Comparison of ENCODE assay signal across 18 cellular contexts in the genomic region with DNA sequence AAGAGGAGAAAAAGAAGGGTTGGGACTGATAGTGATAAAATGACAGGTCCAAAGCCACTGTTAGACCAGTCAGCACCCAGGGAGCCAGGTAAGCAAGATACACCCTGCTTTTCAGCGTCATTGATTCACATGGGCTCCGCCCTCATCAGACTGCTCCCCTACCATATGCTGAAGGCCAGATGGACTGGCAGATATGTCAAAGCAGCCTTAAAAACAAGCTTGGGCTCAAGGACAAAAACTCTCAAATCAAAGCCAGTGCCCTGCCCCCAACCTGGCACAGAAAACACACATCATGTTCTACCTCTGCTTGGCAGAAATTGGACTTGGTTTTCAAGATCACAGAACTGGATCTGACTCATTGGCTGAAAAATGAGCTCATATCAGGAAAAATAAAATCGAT. TPM values are rescaled to one million over a fixed set of nuclear protein-coding genes. Genes with fewer than 3 reads are reported as not detected.
DNase-seq lines count a peak whose midpoint lies in the region; ATAC-seq, FAIRE-seq and TF ChIP-seq lines count a peak whose summit lies in the region.
"Had no signal": no experiment of that assay in that cellular context is flagged by ENCODE, and none has a peak within 500 bp of the region (broad histone marks: within the 10 kb centered on the region; RNA-seq: fewer than 3 reads in every experiment).

No MANE protein-coding gene starts in this region.

- H3K27me3 ChIP-seq in upper lobe of right lung (no peaks in the 10 kb centered on the region), heart right ventricle (no peaks in the 10 kb centered on the region)
- H3K27me3 ChIP-seq: hepatocyte, right atrium auricular region had no signal

- no peak overlapping the region for H3K4me3 ChIP-seq in upper lobe of right lung
- H3K4me3 ChIP-seq in heart right ventricle = no peak overlapping the region
- H3K4me3 ChIP-seq: hepatocyte, right atrium auricular region had no signal

- peak overlapping the region; percentile 1 for H3K27ac Mint-ChIP-seq in stimulated activated naive CD8-positive, alpha-beta T cell treated with anti-CD3 and anti-CD28 coated beads, Interleukin-15, Interleukin-2, amounts not matched to agents 100 ng/mL and 50 ng/mL, for 24 hours
- H3K27ac Mint-ChIP-seq in central memory CD8-positive, alpha-beta T cell (ENCODE audit: low read depth) = no peak overlapping the region
- no peak overlapping the region for H3K27ac Mint-ChIP-seq in endothelial cell (ENCODE audit: unreplicated experiment)
- H3K27ac Mint-ChIP-seq: activated naive CD8-positive, alpha-beta T cell treated with anti-CD3 and anti-CD28 coated beads, Interleukin-2, amount 10 ng/mL, durations not matched to agents 7 days and 5 days had no signal

- peaks cover 38% of the 10 kb centered on the region for H3K4me1 ChIP-seq in upper lobe of right lung
- H3K4me1 ChIP-seq in heart right ventricle = peaks cover 0 to 62% (median 37%) of the 10 kb centered on the region in 9 donors

- H3K27ac ChIP-seq in upper lobe of right lung (no peak overlapping the region), heart right ventricle (peak overlapping the region in 1 of 10 donors; percentile 67)
- H3K27ac ChIP-seq: hepatocyte, right atrium auricular region, VCaP had no signal

- no peaks in the 10 kb centered on the region for H3K27me3 Mint-ChIP-seq in stimulated activated naive CD8-positive, alpha-beta T cell treated with anti-CD3 and anti-CD28 coated beads, Interleukin-15, Interleukin-2, amounts not matched to agents 100 ng/mL and 50 ng/mL, for 24 hours
- H3K27me3 Mint-ChIP-seq in central memory CD8-positive, alpha-beta T cell = no peaks in the 10 kb centered on the region
- peaks cover 6% of the 10 kb centered on the region for H3K27me3 Mint-ChIP-seq in endothelial cell (ENCODE audit: unreplicated experiment)
- H3K27me3 Mint-ChIP-seq: naive thymus-derived CD4-positive, alpha-beta T cell had no signal

- H3K36me3 Mint-ChIP-seq in stimulated activated naive CD8-positive, alpha-beta T cell treated with anti-CD3 and anti-CD28 coated beads, Interleukin-15, Interleukin-2, amounts not matched to agents 100 ng/mL and 50 ng/mL, for 24 hours (ENCODE audit: low read depth) = peaks cover 31% of the 10 kb centered on the region
- H3K36me3 Mint-ChIP-seq in central memory CD8-positive, alpha-beta T cell (ENCODE audit: insufficient read depth) = peaks cover 23% of the 10 kb centered on the region
- peaks cover 61% of the 10 kb centered on the region for H3K36me3 Mint-ChIP-seq in endothelial cell (ENCODE audit: low read depth, unreplicated experiment)

- no peak for DNase-seq in stimulated activated naive CD8-positive, alpha-beta T cell treated with anti-CD3 and anti-CD28 coated beads, Interleukin-15, Interleukin-2, amounts not matched to agents 100 U/mL and 50 U/mL, for 24 hours
- DNase-seq in central memory CD8-positive, alpha-beta T cell (ENCODE audit: low spot score in 2 of 2) = no peak
- peak; percentile 63 for DNase-seq in mucosa of gallbladder (ENCODE audit: low spot score)
- DNase-seq in endothelial cell (ENCODE audit: low spot score) = no peak
- DNase-seq in upper lobe of right lung = no peak
- DNase-seq in heart right ventricle = no peak
- DNase-seq in H54 (ENCODE audit: insufficient read length, low spot score) = no peak
- DNase-seq: ACHN; activated naive CD8-positive, alpha-beta T cell treated with anti-CD3 and anti-CD28 coated beads, Interleukin-2, amount 10 ng/mL, durations not matched to agents 7 days and 5 days; left cardiac atrium; MV-4-11; naive thymus-derived CD4-positive, alpha-beta T cell; PC-3; stimulated activated CD4-positive, alpha-beta T cell treated with anti-CD3 and anti-CD28 coated beads, Interleukin-4, amount 100 ng/mL, for 1 hour had no signal

- H3K9me3 ChIP-seq in upper lobe of right lung (no peaks in the 10 kb centered on the region), heart right ventricle (no peaks in the 10 kb centered on the region)
- H3K9me3 ChIP-seq: right atrium auricular region had no signal

- H3K9me3 Mint-ChIP-seq in stimulated activated naive CD8-positive, alpha-beta T cell treated with anti-CD3 and anti-CD28 coated beads, Interleukin-15, Interleukin-2, amounts not matched to agents 100 ng/mL and 50 ng/mL, for 24 hours = no peaks in the 10 kb centered on the region
- H3K9me3 Mint-ChIP-seq in central memory CD8-positive, alpha-beta T cell = no peaks in the 10 kb centered on the region
- no peaks in the 10 kb centered on the region for H3K9me3 Mint-ChIP-seq in endothelial cell (ENCODE audit: unreplicated experiment)
- H3K9me3 Mint-ChIP-seq: activated naive CD8-positive, alpha-beta T cell treated with anti-CD3 and anti-CD28 coated beads, Interleukin-2, amount 10 ng/mL, durations not matched to agents 7 days and 5 days had no signal

- 86 to 96% methylated on average over 3 of the region's 3 CpGs for WGBS in heart right ventricle, 2 donors

- intact Hi-C loops in upper lobe of right lung (cut with DNase I) (no loop called here), heart right ventricle (cut with DNase I) (no loop called here)

- peaks cover 50% of the 10 kb centered on the region for H3K4me1 Mint-ChIP-seq in stimulated activated naive CD8-positive, alpha-beta T cell treated with anti-CD3 and anti-CD28 coated beads, Interleukin-15, Interleukin-2, amounts not matched to agents 100 ng/mL and 50 ng/mL, for 24 hours (ENCODE audit: low read depth)
- H3K4me1 Mint-ChIP-seq in central memory CD8-positive, alpha-beta T cell = peaks cover 88% of the 10 kb centered on the region
- peaks cover 58% of the 10 kb centered on the region for H3K4me1 Mint-ChIP-seq in endothelial cell (ENCODE audit: unreplicated experiment)

- no peak for ATAC-seq in stimulated activated naive CD8-positive, alpha-beta T cell treated with anti-CD3 and anti-CD28 coated beads, Interleukin-15, Interleukin-2, amounts not matched to agents 100 U/mL and 50 U/mL, for 24 hours
- no peak for ATAC-seq in central memory CD8-positive, alpha-beta T cell (replicated peaks; ENCODE audit: extremely low read depth, poor library complexity, severe bottlenecking)
- no peak for ATAC-seq in upper lobe of right lung
- ATAC-seq in heart right ventricle = no peak
- ATAC-seq: left cardiac atrium; naive thymus-derived CD4-positive, alpha-beta T cell; PC-3 had no signal

- H3K36me3 ChIP-seq in upper lobe of right lung (peaks cover 13% of the 10 kb centered on the region), heart right ventricle (peaks cover 0 to 32% (median 0%) of the 10 kb centered on the region in 9 donors)

- TF ChIP-seq POLR2A in H54 (IDR thresholded peaks at IDR 0.05; ENCODE audit: low read depth, low read length) = no peak

- H3K4me3 Mint-ChIP-seq in stimulated activated naive CD8-positive, alpha-beta T cell treated with anti-CD3 and anti-CD28 coated beads, Interleukin-15, Interleukin-2, amounts not matched to agents 100 ng/mL and 50 ng/mL, for 24 hours = no peak overlapping the region
- peak overlapping the region; percentile 10 for H3K4me3 Mint-ChIP-seq in central memory CD8-positive, alpha-beta T cell
- H3K4me3 Mint-ChIP-seq in endothelial cell (ENCODE audit: unreplicated experiment) = no peak overlapping the region
- H3K4me3 Mint-ChIP-seq: activated naive CD8-positive, alpha-beta T cell treated with anti-CD3 and anti-CD28 coated beads, Interleukin-2, amount 10 ng/mL, durations not matched to agents 7 days and 5 days had no signal

- TF ChIP-seq CTCF in endothelial cell (IDR thresholded peaks at IDR 0.05; ENCODE audit: unreplicated experiment) = no peak
- no peak for TF ChIP-seq CTCF in upper lobe of right lung (IDR thresholded peaks at IDR 0.05)
- TF ChIP-seq CTCF in heart right ventricle (IDR thresholded peaks at IDR 0.05) = no peak

- no peak for FAIRE-seq in H54 (lab: Jason Lieb, UNC)

RNA-seq across cellular contexts. Expression of a gene that starts 33.4 kb away (rescaled TPM):
- total RNA-seq in mucosa of gallbladder = 60.4 TPM
- total RNA-seq in endothelial cell (ENCODE audit: unreplicated experiment) = 41.1 TPM
- total RNA-seq in upper lobe of right lung = 110 TPM
- total RNA-seq in heart right ventricle = 10 to 100 TPM in 4 of 10 donors, 1 to 10 TPM in 6; 6.7 to 22.4 (median 9.4) TPM
- polyA plus RNA-seq in heart right ventricle = 10 to 100 TPM in 1 of 2 donors, 1 to 10 TPM in 1; 9.9 to 11.4 TPM
